Comparison of ENCODE assay signal across 8 cellular contexts in the genomic region with DNA sequence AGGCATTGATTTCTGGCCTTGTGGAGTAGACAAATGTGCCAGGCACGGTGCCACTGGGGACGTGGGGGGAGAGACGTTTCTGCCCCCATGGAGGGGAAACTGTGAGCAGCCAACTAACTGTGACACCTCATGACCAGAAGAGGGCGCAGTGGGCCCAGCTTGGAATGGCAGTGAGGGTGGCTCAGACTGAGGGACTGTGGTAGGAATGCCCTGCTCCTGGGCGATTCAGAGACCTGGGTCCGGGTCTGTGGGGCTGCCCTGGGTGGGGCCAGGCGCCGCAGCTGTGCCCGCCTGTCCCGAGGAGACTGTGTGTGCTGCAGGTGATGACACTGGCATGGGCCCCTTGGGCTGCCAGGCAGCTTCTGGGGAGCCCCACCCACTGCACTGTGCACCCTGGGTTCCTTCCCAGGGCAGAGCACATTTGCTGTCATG. TPM values are rescaled to one million over a fixed set of nuclear protein-coding genes. Genes with fewer than 3 reads are reported as not detected.
DNase-seq lines count a peak whose midpoint lies in the region; ATAC-seq and TF ChIP-seq lines count a peak whose summit lies in the region.

No MANE protein-coding gene starts in this region.

- TF ChIP-seq POLR2A in testis (IDR thresholded peaks at IDR 0.05), result no peak

- peak; percentile 74 for ATAC-seq in HG03354 (IDR thresholded peaks at IDR 0.05; ENCODE audit: poor library complexity, severe bottlenecking, unreplicated experiment)

- WGBS in testis, 2 donors, result 40 to 47% methylated on average over 5 to 10 of the region's 10 CpGs

- H3K9me3 ChIP-seq in testis, result no peaks in the 10 kb centered on the region

- H3K4me3 ChIP-seq in testis, result no peak overlapping the region

- DNase-seq in NCI-H1417 (lab: John Stamatoyannopoulos, UW) (peak; percentile 49 to 80 (median 80)), NCI-H1417 treated with DMSO at 0.1 percent for 48 hours (lab: John Stamatoyannopoulos, UW) (no peak), NOMO-1 treated with dmso at 0.1 percent for 144 hours (lab: John Stamatoyannopoulos, UW; ENCODE audit: unreplicated experiment) (peak; percentile 35), activated T-cell treated with anti-CD3 and anti-CD28 coated beads for 48 hours (ENCODE audit: low read depth) (peak; percentile 42), fibroblast of gingiva (ENCODE audit: low read depth) (peak; percentile 20), neural crest cell (ENCODE audit: low read depth, low spot score) (peak; percentile 70), testis (peak; percentile 81)

- H3K27me3 Mint-ChIP-seq in neural crest cell (ENCODE audit: low read depth), result no peaks in the 10 kb centered on the region

- H3K36me3 ChIP-seq in testis (ENCODE audit: low read depth, missing control alignments), result no peaks in the 10 kb centered on the region

- H3K27ac Mint-ChIP-seq in neural crest cell (ENCODE audit: unreplicated experiment), result no peak overlapping the region

- H3K36me3 Mint-ChIP-seq in neural crest cell (ENCODE audit: low read depth), result no peaks in the 10 kb centered on the region

- TF ChIP-seq CTCF in neural crest cell (conservative IDR thresholded peaks at IDR 0.05), result peak; percentile 83
- TF ChIP-seq CTCF in testis (IDR thresholded peaks at IDR 0.05), result peak; percentile 65 to 80 (median 78)

- H3K4me1 ChIP-seq in testis, result peaks cover 26% of the 10 kb centered on the region

- H3K4me3 Mint-ChIP-seq in neural crest cell, result no peak overlapping the region

- no peaks in the 10 kb centered on the region for H3K9me3 Mint-ChIP-seq in neural crest cell

- peak overlapping the region in 1 of 2 donors; percentile 81 for H3K27ac ChIP-seq in testis

- no peaks in the 10 kb centered on the region for H3K27me3 ChIP-seq in testis

- intact Hi-C loops in testis (cut with DNase I; ENCODE audit: low total_unique reads), result no loop called here

- H3K4me1 Mint-ChIP-seq in neural crest cell, result peaks cover 35% of the 10 kb centered on the region

RNA-seq across cellular contexts. Expression of a gene that starts 7.5 kb away (rescaled TPM):
- total RNA-seq in neural crest cell, result 7.6 and 9.8 TPM in 2 replicates
- 10 to 100 TPM; 12.9 to 18.2 TPM for total RNA-seq in testis
- 12.8 TPM for polyA plus RNA-seq in testis (ENCODE audit: insufficient read depth, low read depth, low replicate concordance)
